17 cellular contexts compared by ENCODE assay signal in the genomic region with DNA sequence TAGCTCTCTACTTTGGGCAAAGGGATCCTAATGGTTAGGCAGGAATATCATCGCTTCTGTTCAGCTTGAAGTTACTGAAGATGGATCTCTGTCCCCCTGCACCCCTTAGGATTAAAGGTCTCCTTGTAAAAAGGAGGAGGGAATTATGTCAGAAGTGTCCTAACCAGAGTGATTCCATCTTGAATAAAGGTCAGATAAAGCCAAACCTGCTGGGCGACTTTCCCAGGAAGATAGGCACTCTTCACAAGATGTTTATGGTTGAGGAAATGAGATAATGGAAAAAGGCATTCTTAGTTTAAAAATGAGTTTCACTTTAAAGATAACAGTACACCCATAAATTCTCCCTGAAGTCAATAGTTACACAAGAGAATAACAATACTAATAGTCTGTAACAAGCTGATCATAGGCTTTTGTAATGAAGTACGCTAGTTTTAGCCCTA. TPM values are rescaled to one million over a fixed set of nuclear protein-coding genes. Genes with fewer than 3 reads are reported as not detected.
DNase-seq lines count a peak whose midpoint lies in the region; ATAC-seq and TF ChIP-seq lines count a peak whose summit lies in the region.
"Had no signal": no experiment of that assay in that cellular context is flagged by ENCODE, and none has a peak within 500 bp of the region (broad histone marks: within the 10 kb centered on the region; RNA-seq: fewer than 3 reads in every experiment).

No MANE protein-coding gene starts in this region.

- TF ChIP-seq CTCF in AG04450 (IDR thresholded peaks at IDR 0.05; ENCODE audit: low read depth, low read length), result no peak

- DNase-seq in AG04450 (ENCODE audit: low read depth, low spot score) (no peak), GM23248 (no peak), memory B cell (ENCODE audit: low spot score in 2 of 2) (no peak), AML-193 (lab: John Stamatoyannopoulos, UW) (no peak), globus pallidus (ENCODE audit: low spot score) (no peak)
- no peak for DNase-seq in activated T-helper 2 cell treated with anti-CD3 and anti-CD28 coated beads, Interferon-gamma antibody, Interleukin-2, Interleukin-4, amounts not matched to agents 10 μg/mL and 5 μg/mL and 100 μg/mL, durations not matched to agents 14 hours and 24 hours and 36 hours (ENCODE audit: low spot score)
- DNase-seq: activated CD4-positive, CD25-positive, alpha-beta regulatory T cell; effector memory CD8-positive, alpha-beta T cell; left cardiac atrium; MV-4-11; NCI-H187 treated with DMSO at 0.1 percent for 48 hours; SIG-M5; stimulated activated naive CD4-positive, alpha-beta T cell treated with Interleukin-2 at 50 U/mL for 16 hours had no signal

- H2AFZ ChIP-seq in GM23248, result 0 out of 2 replicates have a peak overlapping the region, but pooled peaks have one; percentile 5

- CTCF ChIA-PET in AG04450 (lab: Charles Lee), result interaction anchor here (1.0 to 2.3 kb wide), 3 partner anchors 25 to 369 kb away, joined by 4 to 17 read pairs (median 11); no protein-coding TSS in a partner anchor

- no peaks in the 10 kb centered on the region for H3K9me3 ChIP-seq in AG04450 (ENCODE audit: control insufficient read depth, insufficient read depth, low read length)
- no peaks in the 10 kb centered on the region for H3K9me3 ChIP-seq in GM23248 (ENCODE audit: low read depth)
- H3K9me3 ChIP-seq: HAP-1 had no signal

- no peaks in the 10 kb centered on the region for H3K36me3 ChIP-seq in GM23248 (ENCODE audit: low read depth)
- H3K36me3 ChIP-seq: HAP-1 had no signal

- no peak overlapping the region for H3K4me3 ChIP-seq in AG04450 (ENCODE audit: low read depth, low read length)
- no peak overlapping the region for H3K4me3 ChIP-seq in GM23248
- H3K4me3 ChIP-seq: HAP-1 had no signal

- no peaks in the 10 kb centered on the region for H3K9me3 Mint-ChIP-seq in activated T-helper 2 cell treated with anti-CD3 and anti-CD28 coated beads, Interferon-gamma antibody, Interleukin-2, Interleukin-4, amounts not matched to agents 10 μg/mL and 5 μg/mL and 100 μg/mL, durations not matched to agents 14 hours and 24 hours and 36 hours
- no peaks in the 10 kb centered on the region for H3K9me3 Mint-ChIP-seq in memory B cell
- H3K9me3 Mint-ChIP-seq: central memory CD8-positive, alpha-beta T cell; effector memory CD8-positive, alpha-beta T cell had no signal

- intact Hi-C loops in activated T-helper 2 cell treated with anti-CD3 and anti-CD28 coated beads, Interferon-gamma antibody, Interleukin-2, Interleukin-4, amounts not matched to agents 10 μg/mL and 5 μg/mL and 100 μg/mL, durations not matched to agents 14 hours and 24 hours and 36 hours (cut with micrococcal nuclease), result no loop called here

- no peaks in the 10 kb centered on the region for H3F3A ChIP-seq in GM23248 (ENCODE audit: insufficient read depth)

- H3K27me3 ChIP-seq in AG04450 (ENCODE audit: control insufficient read depth, insufficient read depth, low read length), result peaks cover 3% of the 10 kb centered on the region
- no peaks in the 10 kb centered on the region for H3K27me3 ChIP-seq in GM23248 (replicated peaks; ENCODE audit: insufficient read depth)

- H3K27ac ChIP-seq in AG04450 (ENCODE audit: low read depth, low read length), result peak overlapping the region; percentile 50
- H3K27ac ChIP-seq in GM23248, result no peak overlapping the region

- peaks cover 18% of the 10 kb centered on the region for H3K4me1 ChIP-seq in GM23248 (ENCODE audit: insufficient read depth)

- peaks cover 6% of the 10 kb centered on the region for H3K27me3 Mint-ChIP-seq in activated T-helper 2 cell treated with anti-CD3 and anti-CD28 coated beads, Interferon-gamma antibody, Interleukin-2, Interleukin-4, amounts not matched to agents 10 μg/mL and 5 μg/mL and 100 μg/mL, durations not matched to agents 14 hours and 24 hours and 36 hours (ENCODE audit: low read depth)
- H3K27me3 Mint-ChIP-seq in memory B cell, result no peaks in the 10 kb centered on the region
- H3K27me3 Mint-ChIP-seq: central memory CD8-positive, alpha-beta T cell; effector memory CD8-positive, alpha-beta T cell had no signal

- in situ Hi-C loops in GM23248 (cut with MboI), result no loop called here

- H3K36me3 Mint-ChIP-seq in activated T-helper 2 cell treated with anti-CD3 and anti-CD28 coated beads, Interferon-gamma antibody, Interleukin-2, Interleukin-4, amounts not matched to agents 10 μg/mL and 5 μg/mL and 100 μg/mL, durations not matched to agents 14 hours and 24 hours and 36 hours (ENCODE audit: low read depth), result no peaks in the 10 kb centered on the region
- H3K36me3 Mint-ChIP-seq in memory B cell, result peaks cover 2% of the 10 kb centered on the region

- no peak overlapping the region for H3K9ac ChIP-seq in GM23248

- no peak overlapping the region for H3K4me2 ChIP-seq in GM23248 (ENCODE audit: unreplicated experiment)

- ATAC-seq in memory B cell (ENCODE audit: low read depth) (no peak), GM18511 (IDR thresholded peaks at IDR 0.05; ENCODE audit: unreplicated experiment) (no peak)
- ATAC-seq: effector memory CD8-positive, alpha-beta T cell; left cardiac atrium; sciatic nerve had no signal

- peaks cover 24% of the 10 kb centered on the region for H3K4me1 Mint-ChIP-seq in activated T-helper 2 cell treated with anti-CD3 and anti-CD28 coated beads, Interferon-gamma antibody, Interleukin-2, Interleukin-4, amounts not matched to agents 10 μg/mL and 5 μg/mL and 100 μg/mL, durations not matched to agents 14 hours and 24 hours and 36 hours (ENCODE audit: low read depth)
- peaks cover 16% of the 10 kb centered on the region for H3K4me1 Mint-ChIP-seq in memory B cell

- H4K20me1 ChIP-seq in GM23248 (ENCODE audit: insufficient read depth), result no peaks in the 10 kb centered on the region

- H3K27ac Mint-ChIP-seq in activated T-helper 2 cell treated with anti-CD3 and anti-CD28 coated beads, Interferon-gamma antibody, Interleukin-2, Interleukin-4, amounts not matched to agents 10 μg/mL and 5 μg/mL and 100 μg/mL, durations not matched to agents 14 hours and 24 hours and 36 hours, result peak overlapping the region; percentile 1
- H3K27ac Mint-ChIP-seq in memory B cell, result peak overlapping the region; percentile 45
- H3K27ac Mint-ChIP-seq: effector memory CD8-positive, alpha-beta T cell had no signal

- H3K9me2 ChIP-seq in GM23248 (ENCODE audit: insufficient read depth), result no peaks in the 10 kb centered on the region

- POLR2A ChIA-PET in AG04450 (lab: Yijun Ruan, JAX), result interaction anchor here (0.8 to 1.2 kb wide), 3 partner anchors 177 to 396 kb away, joined by 4 to 5 read pairs (median 4); partner anchors contain the start of genes ATF3, DTL and INTS7

- peaks cover 27% of the 10 kb centered on the region for H3K79me2 ChIP-seq in GM23248 (ENCODE audit: insufficient read depth)

- no peak overlapping the region for H3K4me3 Mint-ChIP-seq in activated T-helper 2 cell treated with anti-CD3 and anti-CD28 coated beads, Interferon-gamma antibody, Interleukin-2, Interleukin-4, amounts not matched to agents 10 μg/mL and 5 μg/mL and 100 μg/mL, durations not matched to agents 14 hours and 24 hours and 36 hours (ENCODE audit: low read depth)
- no peak overlapping the region for H3K4me3 Mint-ChIP-seq in memory B cell
- H3K4me3 Mint-ChIP-seq: central memory CD8-positive, alpha-beta T cell had no signal

- 97 to 98% methylated on average over 3 of the region's 3 CpGs for WGBS in GM23248 (ENCODE audit: low coverage in 1 of 2, low lambda C conversion rate in 2 of 2, missing lambda C conversion rate in 2 of 2), 2 experiments

RNA-seq across cellular contexts. Expression of gene NENF, which starts 1.7 kb away (rescaled TPM):
- polyA plus RNA-seq in AG04450 (2011; rRNA removed) (73.4 and 81.7 TPM in 2 replicates), GM23248 (2016; fragmentation: Nextera tagmentation; extraction: Ambion mirVana) (160 and 162 TPM in 2 replicates)
- polyA minus RNA-seq in AG04450 (2011; rRNA and poly(A)+ RNA removed), result 17.2 and 22.2 TPM in 2 replicates
- total RNA-seq in GM23248 (2014; rRNA removed; shearing (Covaris generic)), result 63.2 and 86.9 TPM in 2 replicates
- total RNA-seq in activated T-helper 2 cell treated with anti-CD3 and anti-CD28 coated beads, Interferon-gamma antibody, Interleukin-2, Interleukin-4, amounts not matched to agents 10 μg/mL and 5 μg/mL and 100 μg/mL, durations not matched to agents 14 hours and 24 hours and 36 hours, result 41.6 and 42.5 TPM in 2 replicates

RNA-seq across cellular contexts. Expression of gene PACC1, which starts 16.3 kb away (rescaled TPM):
- polyA plus RNA-seq in AG04450 (2011; rRNA removed) (10.6 and 12.6 TPM in 2 replicates), GM23248 (2016; fragmentation: Nextera tagmentation; extraction: Ambion mirVana) (4.7 and 5.4 TPM in 2 replicates)
- 13.5 and 22.7 TPM in 2 replicates for polyA minus RNA-seq in AG04450 (2011; rRNA and poly(A)+ RNA removed)
- 4.4 and 6.9 TPM in 2 replicates for total RNA-seq in GM23248 (2014; rRNA removed; shearing (Covaris generic))
- 19.4 and 20.1 TPM in 2 replicates for total RNA-seq in activated T-helper 2 cell treated with anti-CD3 and anti-CD28 coated beads, Interferon-gamma antibody, Interleukin-2, Interleukin-4, amounts not matched to agents 10 μg/mL and 5 μg/mL and 100 μg/mL, durations not matched to agents 14 hours and 24 hours and 36 hours
